9 cellular contexts compared by ENCODE assay signal in the genomic region with DNA sequence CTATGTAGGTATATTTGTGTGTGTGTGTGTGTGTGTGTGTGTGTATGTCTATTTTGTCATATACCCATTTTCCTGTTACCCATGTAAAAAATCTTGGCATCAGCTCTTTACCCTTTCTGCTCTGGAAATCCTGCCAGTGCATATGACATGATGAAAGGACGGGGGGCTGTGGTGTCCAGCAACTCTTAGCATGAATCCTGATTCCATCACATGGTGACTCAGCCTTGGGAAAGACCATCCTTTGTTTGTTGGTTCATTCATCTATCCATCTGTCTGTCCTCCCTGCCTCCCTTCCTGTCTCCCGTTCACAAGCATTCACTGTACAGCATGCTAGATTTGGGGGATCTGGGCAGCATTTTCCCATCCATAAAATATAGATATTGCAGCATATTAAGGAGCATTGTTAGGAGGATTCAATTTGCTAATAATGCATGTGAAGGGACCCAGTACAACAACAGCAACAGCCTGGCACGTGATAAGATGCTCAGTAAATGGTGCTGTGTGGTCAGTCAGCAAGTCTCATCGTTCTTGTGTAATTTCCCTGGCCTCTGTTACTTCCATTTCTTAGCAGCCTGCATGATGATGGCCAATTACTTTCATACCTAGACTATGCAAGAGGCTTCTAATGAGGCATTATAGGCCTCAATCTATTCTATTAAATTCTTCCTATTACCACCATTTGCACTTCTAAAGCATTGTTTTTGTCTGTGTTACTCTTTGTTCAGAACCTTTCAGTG.
DNase-seq lines count a peak whose midpoint lies in the region; ATAC-seq and TF ChIP-seq lines count a peak whose summit lies in the region.
"Had no signal": no experiment of that assay in that cellular context is flagged by ENCODE, and none has a peak within 500 bp of the region (broad histone marks: within the 10 kb centered on the region; RNA-seq: fewer than 3 reads in every experiment).

No MANE protein-coding gene starts in this region.

- H3F3A ChIP-seq in GM23248 (ENCODE audit: insufficient read depth), result peaks cover 50% of the 10 kb centered on the region
- no peaks in the 10 kb centered on the region for H3F3A ChIP-seq in SU-DHL-6 (ENCODE audit: insufficient read depth)

- H3K27me3 ChIP-seq in GM23248 (replicated peaks; ENCODE audit: insufficient read depth) (no peaks in the 10 kb centered on the region), SU-DHL-6 (ENCODE audit: low read length) (no peaks in the 10 kb centered on the region)
- H3K27me3 ChIP-seq: adrenal gland had no signal

- H3K4me1 ChIP-seq in GM23248 (ENCODE audit: insufficient read depth), result peaks cover 41% of the 10 kb centered on the region

- DNase-seq in A172 (ENCODE audit: low spot score) (peak; percentile 70), GM23248 (peak; percentile 88), fibroblast of mammary gland (ENCODE audit: low read depth) (peak; percentile 91), GM19240 (ENCODE audit: insufficient read length, low spot score) (no peak), NCI-H2081 treated with DMSO at 0.1 percent for 48 hours (lab: John Stamatoyannopoulos, UW) (no peak)

- TF ChIP-seq CTCF in SU-DHL-6 (IDR thresholded peaks at IDR 0.05; ENCODE audit: insufficient read depth, low read length, poor library complexity, severe bottlenecking), result no peak
- TF ChIP-seq CTCF in fibroblast of mammary gland (conservative IDR thresholded peaks at IDR 0.05; ENCODE audit: control insufficient read depth, insufficient read depth, low read depth, low read length), result no peak

- in situ Hi-C loops in GM23248 (cut with MboI), result no loop called here

- WGBS in GM23248 (ENCODE audit: low coverage in 1 of 2, low lambda C conversion rate in 2 of 2, missing lambda C conversion rate in 2 of 2), 2 experiments, result 3 to 6% methylated on average over 4 of the region's 4 CpGs

- ATAC-seq in HG03045 (IDR thresholded peaks at IDR 0.05; ENCODE audit: unreplicated experiment) (no peak), GM21423 (IDR thresholded peaks at IDR 0.05; ENCODE audit: unreplicated experiment) (no peak)

- no peak overlapping the region for H2AFZ ChIP-seq in GM23248
- H2AFZ ChIP-seq in SU-DHL-6 (ENCODE audit: low read depth, low read length, severe bottlenecking), result no peak overlapping the region

- H3K4me2 ChIP-seq in GM23248 (ENCODE audit: unreplicated experiment) (peak overlapping the region; percentile 60), SU-DHL-6 (ENCODE audit: low read depth, low read length, poor library complexity, severe bottlenecking) (no peak overlapping the region)

- H3K27ac ChIP-seq in GM23248, result peak overlapping the region; percentile 92
- peak overlapping the region; percentile 1; the same call in 1 of the 2 replicates for H3K27ac ChIP-seq in SU-DHL-6 (ENCODE audit: low read depth, low read length)

- H3K9ac ChIP-seq in GM23248 (peak overlapping the region; percentile 57), SU-DHL-6 (ENCODE audit: low read length) (no peak overlapping the region)

- H3K36me3 ChIP-seq in GM23248 (ENCODE audit: low read depth) (0 out of 2 replicates have a peak, but pooled peaks cover 5% of the 10 kb centered on the region), SU-DHL-6 (ENCODE audit: low read length) (no peaks in the 10 kb centered on the region; the same call in 1 of the 2 replicates)
- H3K36me3 ChIP-seq: adrenal gland had no signal

- H3K9me2 ChIP-seq in GM23248 (ENCODE audit: insufficient read depth), result no peaks in the 10 kb centered on the region
- no peaks in the 10 kb centered on the region for H3K9me2 ChIP-seq in SU-DHL-6 (replicated peaks; ENCODE audit: insufficient read depth, low read length)

- H4K20me1 ChIP-seq in GM23248 (ENCODE audit: insufficient read depth) (no peaks in the 10 kb centered on the region), SU-DHL-6 (ENCODE audit: low read depth, low read length) (no peaks in the 10 kb centered on the region)

- no peaks in the 10 kb centered on the region for H3K9me3 ChIP-seq in GM23248 (ENCODE audit: low read depth)
- no peaks in the 10 kb centered on the region for H3K9me3 ChIP-seq in SU-DHL-6 (ENCODE audit: insufficient read depth, low read length)
- H3K9me3 ChIP-seq: adrenal gland had no signal

- peak overlapping the region; percentile 21 for H3K4me3 ChIP-seq in GM23248
- no peak overlapping the region for H3K4me3 ChIP-seq in SU-DHL-6 (ENCODE audit: insufficient read depth, low read length, poor library complexity, severe bottlenecking)
- no peak overlapping the region for H3K4me3 ChIP-seq in fibroblast of mammary gland (ENCODE audit: control insufficient read depth, low read depth, low read length)
- H3K4me3 ChIP-seq: adrenal gland had no signal

- H3K79me2 ChIP-seq in GM23248 (ENCODE audit: insufficient read depth) (peaks cover 76% of the 10 kb centered on the region), SU-DHL-6 (ENCODE audit: insufficient read depth, low read length) (peaks cover 72% of the 10 kb centered on the region)

Comparison
In these comparisons a context has a peak if more than half of its experiments do, and no peak if none do; other contexts are left out.
1. DNase-seq: peak in A172 (single experiment), GM23248 (single experiment) and fibroblast of mammary gland (single experiment); none in GM19240 (single experiment) and NCI-H2081 treated with DMSO at 0.1 percent for 48 hours (single experiment).